8 cellular contexts compared by ENCODE assay signal in genomic region chr4:82430193-82431025, GRCh38. TPM values are rescaled to one million over a fixed set of nuclear protein-coding genes. Genes with fewer than 3 reads are reported as not detected.
DNase-seq lines count a peak whose midpoint lies in the region; ATAC-seq, FAIRE-seq and TF ChIP-seq lines count a peak whose summit lies in the region.

TSS of gene ENOPH1 (plus strand) at chr4:82430590. CDS start at chr4:82430830, 240 bp downstream.
TSS of gene HNRNPDL (minus strand) at chr4:82430462. CDS start at chr4:82429690, 772 bp downstream.

- peak within 1 kb of the TSS; percentile 80 for H3K4me2 ChIP-seq in OCI-LY7 (ENCODE audit: low read length)

- no peaks in the 10 kb centered on the region for H3K9me2 ChIP-seq in OCI-LY7 (ENCODE audit: insufficient read depth, low read length)

- POLR2A ChIA-PET in OCI-LY7 (lab: Charles Lee): no interaction called here

- H3K9me3 ChIP-seq in OCI-LY7 (ENCODE audit: low read length) (no peaks in the 10 kb centered on the region), mucosa of descending colon (no peaks in the 10 kb centered on the region)

- TF ChIP-seq CTCF in D721Med (IDR thresholded peaks at IDR 0.05; ENCODE audit: insufficient read depth, missing control alignments) (no peak), OCI-LY7 (conservative IDR thresholded peaks at IDR 0.05; ENCODE audit: low read length) (no peak), mucosa of descending colon (IDR thresholded peaks at IDR 0.05) (no peak)

- peak within 1 kb of the TSS; percentile 59; the same call in 1 of the 2 replicates for H2AFZ ChIP-seq in OCI-LY7 (ENCODE audit: low read length)

- H3K4me1 ChIP-seq in OCI-LY7 (ENCODE audit: insufficient read depth, low read length, poor library complexity, severe bottlenecking) (peaks cover 53% of the 10 kb centered on the region), mucosa of descending colon (ENCODE audit: low read depth) (peaks cover 27% of the 10 kb centered on the region)

- peaks cover 69% of the 10 kb centered on the region for H3K36me3 ChIP-seq in OCI-LY7 (ENCODE audit: insufficient read depth, low read length)
- no peaks in the 10 kb centered on the region for H3K36me3 ChIP-seq in mucosa of descending colon (ENCODE audit: low read depth)

- ATAC-seq in GM21526 (IDR thresholded peaks at IDR 0.05; ENCODE audit: low FRiP score, unreplicated experiment) (peak; percentile 75), mucosa of descending colon (peak; percentile 82)

- peaks cover 86% of the 10 kb centered on the region for H3K79me2 ChIP-seq in OCI-LY7 (ENCODE audit: insufficient read depth, low read depth, low read length)

- BruUV-seq in OCI-LY7 (replicated peaks; lab: Mats Ljungman, UMichigan): no TSS peak

- DNase-seq in D721Med (ENCODE audit: insufficient read length, low spot score) (peak; percentile 74), HuH-7.5 (ENCODE audit: low spot score) (peak; percentile 87), OCI-LY7 (ENCODE audit: low spot score) (peak; percentile 96), activated T-cell treated with anti-CD3 and anti-CD28 coated beads for 1 hour (ENCODE audit: low read depth) (peak; percentile 96), epidermal melanocyte (ENCODE audit: insufficient read length, low spot score) (peak; percentile 95), mucosa of descending colon (peak; percentile 97 to 98 (median 98))
- DNase-seq in stimulated activated CD8-positive, alpha-beta memory T cell treated with anti-CD3 and anti-CD28 coated beads, Interleukin-4, amount 100 ng/mL, for 24 hours (ENCODE audit: low read depth): peak; percentile 99

- intact Hi-C loops in OCI-LY7 (cut with micrococcal nuclease; ENCODE audit: unreplicated experiment) (no loop called here), mucosa of descending colon (cut with DNase I, micrococcal nuclease) (no loop called here)

- no peak for FAIRE-seq in D721Med (lab: Jason Lieb, UNC)

- H3K27ac ChIP-seq in OCI-LY7 (ENCODE audit: low read depth, low read length, poor library complexity, severe bottlenecking): peak within 1 kb of the TSS; percentile 90

- H4K20me1 ChIP-seq in OCI-LY7 (ENCODE audit: insufficient read depth, low read length): peaks cover 55% of the 10 kb centered on the region

- CTCF ChIA-PET in OCI-LY7 (lab: Charles Lee; ENCODE audit: unreplicated experiment): interaction anchor here (0.6 to 1.3 kb wide), 2 partner anchors 10 to 32 kb away, joined by 3 to 4 read pairs; no protein-coding TSS in a partner anchor

- H3K4me3 ChIP-seq in OCI-LY7 (ENCODE audit: low read depth, low read length, poor library complexity, severe bottlenecking): peak within 1 kb of the TSS; percentile 99
- H3K4me3 ChIP-seq in mucosa of descending colon: peak within 1 kb of the TSS; percentile 70

RNA-seq across cellular contexts. Expression of gene ENOPH1, which starts in this region (rescaled TPM):
- 49.7 and 58.7 TPM in 2 replicates for total RNA-seq in OCI-LY7 (2014; rRNA removed; shearing (Covaris generic))
- total RNA-seq in OCI-LY7 (2022) (64.9 and 70.2 TPM in 2 replicates), mucosa of descending colon (10 to 100 TPM; 15.6 to 22.7 (median 19.9) TPM)

RNA-seq across cellular contexts. Expression of gene HNRNPDL, which starts in this region (rescaled TPM):
- total RNA-seq in OCI-LY7 (2014; rRNA removed; shearing (Covaris generic)): 224 and 319 TPM in 2 replicates
- total RNA-seq in OCI-LY7 (2022) (394 and 425 TPM in 2 replicates), mucosa of descending colon (100 to 1,000 TPM in 2 of 3 donors, 10 to 100 TPM in 1; 84.1 to 186 (median 107) TPM)

Comparison
In these comparisons a context has a peak if more than half of its experiments do, and no peak if none do; other contexts are left out.
1. Peak in every context shown above with its lines: DNase-seq, ATAC-seq, H3K4me3 ChIP-seq and H3K27ac ChIP-seq.